ENCODE assay signal across 13 cellular contexts in genomic region chr12:23906329-23906728, GRCh38. TPM values are rescaled to one million over a fixed set of nuclear protein-coding genes. Genes with fewer than 3 reads are reported as not detected.
DNase-seq lines count a peak whose midpoint lies in the region; ATAC-seq, FAIRE-seq and TF ChIP-seq lines count a peak whose summit lies in the region.
"Had no signal": no experiment of that assay in that cellular context is flagged by ENCODE, and none has a peak within 500 bp of the region (broad histone marks: within the 10 kb centered on the region; RNA-seq: fewer than 3 reads in every experiment).

No MANE protein-coding gene starts in this region.

- peak; percentile 20 for DNase-seq in AG10803 (ENCODE audit: low read depth)
- peak; percentile 84 for DNase-seq in HT1080 (ENCODE audit: low read depth)
- DNase-seq in astrocyte (ENCODE audit: low read depth): peak; percentile 94
- DNase-seq in iPS-NIHi7 (ENCODE audit: extremely low spot score): peak; percentile 41
- no peak for DNase-seq in NCI-H1105 (lab: John Stamatoyannopoulos, UW)
- DNase-seq in ascending aorta (ENCODE audit: low spot score in 2 of 2): no peak
- DNase-seq in H7: no peak
- DNase-seq: activated T-cell treated with anti-CD3 and anti-CD28 coated beads for 4 hours, SHP77 had no signal

- H3K4me1 Mint-ChIP-seq in astrocyte (ENCODE audit: low read depth, unreplicated experiment): peaks cover 39% of the 10 kb centered on the region

- no peaks in the 10 kb centered on the region for H3K27me3 Mint-ChIP-seq in astrocyte (ENCODE audit: low read depth, unreplicated experiment)
- H3K27me3 Mint-ChIP-seq: IgD-negative memory B cell had no signal

- peak overlapping the region; percentile 91 for H3K27ac Mint-ChIP-seq in astrocyte (ENCODE audit: unreplicated experiment)
- H3K27ac Mint-ChIP-seq: IgD-negative memory B cell had no signal

- H3K27ac ChIP-seq in astrocyte (ENCODE audit: low read depth, low read length): peak overlapping the region; percentile 71
- no peak overlapping the region for H3K27ac ChIP-seq in ascending aorta
- H3K27ac ChIP-seq: epithelial cell of prostate had no signal

- H3K36me3 Mint-ChIP-seq in astrocyte (ENCODE audit: low read depth, unreplicated experiment): peaks cover 4% of the 10 kb centered on the region

- no peak overlapping the region for H3K4me3 Mint-ChIP-seq in astrocyte (ENCODE audit: unreplicated experiment)
- H3K4me3 Mint-ChIP-seq: IgD-negative memory B cell had no signal

- H3K4me2 ChIP-seq in astrocyte (ENCODE audit: low read length): no peak overlapping the region

- H3K4me3 ChIP-seq in AG10803 (ENCODE audit: low read length) (no peak overlapping the region), astrocyte (ENCODE audit: insufficient read depth, low read depth, low read length) (no peak overlapping the region), ascending aorta (no peak overlapping the region), H7 (ENCODE audit: insufficient read depth, low read depth, low read length) (no peak overlapping the region)

- no peaks in the 10 kb centered on the region for H3K27me3 ChIP-seq in astrocyte (ENCODE audit: insufficient read depth, low read length)
- H3K27me3 ChIP-seq in ascending aorta: no peaks in the 10 kb centered on the region
- H3K27me3 ChIP-seq in H7 (ENCODE audit: control insufficient read depth, insufficient read depth, low read length): no peaks in the 10 kb centered on the region

- H3K9me3 Mint-ChIP-seq in astrocyte (ENCODE audit: unreplicated experiment): peaks cover 2% of the 10 kb centered on the region

- no peaks in the 10 kb centered on the region for H3K9me3 ChIP-seq in astrocyte (ENCODE audit: insufficient read depth, low read depth, low read length)
- H3K9me3 ChIP-seq in ascending aorta: no peaks in the 10 kb centered on the region

- no peaks in the 10 kb centered on the region for H3K79me2 ChIP-seq in astrocyte (ENCODE audit: insufficient read depth, low read length)

- H3K4me1 ChIP-seq in astrocyte (ENCODE audit: insufficient read depth, low read length) (peaks cover 5% of the 10 kb centered on the region), ascending aorta (peaks cover 0 to 2% of the 10 kb centered on the region in 2 donors)

- H4K20me1 ChIP-seq in astrocyte (ENCODE audit: insufficient read depth, low read length): no peaks in the 10 kb centered on the region

- FAIRE-seq in astrocyte (lab: Jason Lieb, UNC): no peak
- FAIRE-seq: H1 had no signal

- ATAC-seq in HG02970 (IDR thresholded peaks at IDR 0.05; ENCODE audit: low FRiP score, unreplicated experiment): no peak

- H3K36me3 ChIP-seq in astrocyte (ENCODE audit: insufficient read depth, low read length): no peaks in the 10 kb centered on the region
- H3K36me3 ChIP-seq in ascending aorta: no peaks in the 10 kb centered on the region
- H3K36me3 ChIP-seq in H7 (replicated peaks; ENCODE audit: control insufficient read depth, insufficient read depth, low read length): no peaks in the 10 kb centered on the region

- intact Hi-C loops in ascending aorta (cut with DNase I): no loop called here

- TF ChIP-seq CTCF in AG10803 (conservative IDR thresholded peaks at IDR 0.05; ENCODE audit: low read length) (no peak), astrocyte (IDR thresholded peaks at IDR 0.05; ENCODE audit: insufficient read depth, low read depth, low read length) (no peak), ascending aorta (IDR thresholded peaks at IDR 0.05) (no peak)

- peak overlapping the region; percentile 3 for H3K9ac ChIP-seq in astrocyte (ENCODE audit: low read length)

- no peak overlapping the region for H2AFZ ChIP-seq in astrocyte (ENCODE audit: low read depth, low read length)

RNA-seq across cellular contexts. Expression of gene SOX5, which starts 43.1 kb away (rescaled TPM):
- 0.05 and 0.20 TPM in 2 replicates for total RNA-seq in HT1080 (2014; rRNA removed; shearing (Covaris generic))
- 0.10 and 0.12 TPM in 2 replicates for polyA plus RNA-seq in HT1080 (2015; cell fraction: cytosol; rRNA removed)
- 0.23 and 0.33 TPM in 2 replicates for polyA plus RNA-seq in HT1080 (2015; cell fraction: nucleus; rRNA removed)
- total RNA-seq in astrocyte: 13.7 and 14.1 TPM in 2 replicates
- total RNA-seq in ascending aorta: 18.2 TPM
- total RNA-seq in H7 (2014; rRNA removed; shearing (Covaris generic)): 3.3 and 3.8 TPM in 2 replicates

Comparison
In these comparisons a context has a peak if more than half of its experiments do, and no peak if none do; other contexts are left out.
1. DNase-seq: peak in AG10803 (single experiment), HT1080 (single experiment), astrocyte (single experiment) and iPS-NIHi7 (single experiment); none in NCI-H1105 (single experiment), ascending aorta (0 of 2) and H7 (single experiment).